In the genomic region with DNA sequence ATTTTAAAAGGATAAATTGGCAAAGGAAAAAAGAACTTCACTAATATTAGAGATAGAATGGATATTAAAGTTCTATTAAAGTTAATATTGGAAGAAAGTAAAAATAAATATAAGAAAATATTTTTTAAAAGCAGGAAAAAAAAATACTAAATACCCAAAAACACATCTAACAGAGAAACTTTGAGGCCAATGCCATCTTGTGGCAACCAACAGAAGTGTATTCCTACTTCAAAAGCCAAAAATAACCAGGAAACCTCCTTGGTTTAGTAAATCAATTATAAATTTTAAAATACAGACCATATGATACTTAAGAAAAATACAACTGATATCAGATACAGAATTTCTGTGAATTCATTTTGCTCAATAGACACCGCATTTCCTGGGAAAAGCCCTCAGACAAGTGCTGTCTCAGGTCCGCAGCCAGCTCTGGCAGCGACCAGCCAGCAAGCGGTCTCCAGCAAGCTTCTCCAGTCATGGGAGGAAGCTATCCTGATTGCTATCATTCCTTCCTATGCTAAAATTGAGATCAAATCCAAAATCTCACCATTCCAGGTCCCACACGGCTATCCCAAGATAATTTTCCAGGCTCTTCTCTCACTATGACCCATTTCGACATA, we compare ENCODE assay signal across 8 cellular contexts.
DNase-seq lines count a peak whose midpoint lies in the region; ATAC-seq and TF ChIP-seq lines count a peak whose summit lies in the region.

No MANE protein-coding gene starts in this region.

- H3K9me3 ChIP-seq in DOHH2 (ENCODE audit: control insufficient read depth, insufficient read depth, low read length), result no peaks in the 10 kb centered on the region
- no peaks in the 10 kb centered on the region for H3K9me3 ChIP-seq in osteoblast (ENCODE audit: low read depth, low read length)

- peak; percentile 44 for TF ChIP-seq CTCF in DOHH2 (IDR thresholded peaks at IDR 0.05; ENCODE audit: low read depth, low read length, poor library complexity, severe bottlenecking)
- TF ChIP-seq CTCF in osteoblast (IDR thresholded peaks at IDR 0.05; ENCODE audit: extremely low read depth, low read depth, low read length), result peak; percentile 61

- peaks cover 26% of the 10 kb centered on the region for H3K36me3 ChIP-seq in DOHH2 (ENCODE audit: control insufficient read depth, low read length)
- H3K36me3 ChIP-seq in osteoblast (ENCODE audit: insufficient read depth, low read length), result no peaks in the 10 kb centered on the region

- H3K79me2 ChIP-seq in DOHH2 (ENCODE audit: control insufficient read depth, low read length) (no peaks in the 10 kb centered on the region), osteoblast (ENCODE audit: insufficient read depth, low read length) (no peaks in the 10 kb centered on the region)

- H3F3A ChIP-seq in DOHH2 (ENCODE audit: control insufficient read depth, insufficient read depth), result peaks cover 9% of the 10 kb centered on the region; the same call in 1 of the 2 replicates

- H3K27me3 ChIP-seq in DOHH2 (ENCODE audit: control insufficient read depth, low read length), result no peaks in the 10 kb centered on the region
- no peaks in the 10 kb centered on the region for H3K27me3 ChIP-seq in osteoblast (ENCODE audit: insufficient read depth, low read length)

- ATAC-seq in GM19324 (IDR thresholded peaks at IDR 0.05; ENCODE audit: low FRiP score, unreplicated experiment) (no peak), HG02759 (IDR thresholded peaks at IDR 0.05; ENCODE audit: unreplicated experiment) (no peak)
- ATAC-seq in activated CD4-positive, CD25-positive, alpha-beta regulatory T cell treated with anti-CD3 and anti-CD28 coated beads, Interleukin-2, amount 50 U/mL, for 24 hours, result no peak

- DNase-seq in MV-4-11 (lab: John Stamatoyannopoulos, UW), result peak; percentile 26
- peak; percentile 40 for DNase-seq in dedifferentiated amniotic fluid mesenchymal stem cell (ENCODE audit: extremely low spot score)
- no peak for DNase-seq in osteoblast (ENCODE audit: insufficient read length, low spot score, missing footprints)
- no peak for DNase-seq in NCI-H774 (lab: John Stamatoyannopoulos, UW)

- H4K20me1 ChIP-seq in DOHH2 (ENCODE audit: control insufficient read depth, insufficient read depth, low read depth, low read length) (no peaks in the 10 kb centered on the region), osteoblast (ENCODE audit: insufficient read depth, low read length) (no peaks in the 10 kb centered on the region)

- H3K4me3 ChIP-seq in DOHH2 (ENCODE audit: low read length) (no peak overlapping the region), osteoblast (ENCODE audit: insufficient read depth, low read length) (no peak overlapping the region)

- H3K9me2 ChIP-seq in DOHH2 (replicated peaks; ENCODE audit: control insufficient read depth, low read length), result no peaks in the 10 kb centered on the region

- no peak overlapping the region for H2AFZ ChIP-seq in osteoblast (ENCODE audit: low read length)

- H3K27ac ChIP-seq in DOHH2 (ENCODE audit: low read depth, low read length) (no peak overlapping the region), osteoblast (ENCODE audit: low read depth, low read length) (no peak overlapping the region)

- H3K4me1 ChIP-seq in DOHH2 (ENCODE audit: control insufficient read depth, low read length) (peaks cover 24% of the 10 kb centered on the region), osteoblast (ENCODE audit: insufficient read depth, low read length) (no peaks in the 10 kb centered on the region)

- H3K4me2 ChIP-seq in DOHH2 (ENCODE audit: low read length), result no peak overlapping the region
- H3K4me2 ChIP-seq in osteoblast (ENCODE audit: insufficient read depth, low read length), result no peak overlapping the region

Comparison
In these comparisons a context has a peak if more than half of its experiments do, and no peak if none do; other contexts are left out.
1. DNase-seq: peak in MV-4-11 (single experiment) and dedifferentiated amniotic fluid mesenchymal stem cell (single experiment); none in osteoblast (single experiment) and NCI-H774 (single experiment).